ENCODE assay signal across 8 cellular contexts in genomic region chr12:124053855-124054254, GRCh38.
DNase-seq lines count a peak whose midpoint lies in the region; ATAC-seq and TF ChIP-seq lines count a peak whose summit lies in the region.

No MANE protein-coding gene starts in this region.

- CTCF ChIA-PET in MCF 10A (lab: Yijun Ruan, JAX), result no interaction called here

- in situ Hi-C loops in T47D (cut with HindIII; ENCODE audit: low pct_unique_long_range_greater_than_20kb, low sequenced_read_pairs), result no loop called here

- H3K4me1 Mint-ChIP-seq in MCF 10A (ENCODE audit: insufficient read depth, unreplicated experiment), result no peaks in the 10 kb centered on the region
- H3K4me1 Mint-ChIP-seq in T-helper 2 cell treated with Interferon-gamma antibody and Interleukin-4, amounts not matched to agents 5 μg/mL and 100 μg/mL, for 36 hours (ENCODE audit: low read depth), result no peaks in the 10 kb centered on the region

- TF ChIP-seq CTCF in MCF 10A (IDR thresholded peaks at IDR 0.05; ENCODE audit: unreplicated experiment) (no peak), ovary (IDR thresholded peaks at IDR 0.05) (peak; percentile 39 to 81 (median 78))

- H3K36me3 Mint-ChIP-seq in MCF 10A (ENCODE audit: insufficient read depth, unreplicated experiment), result peaks cover 5% of the 10 kb centered on the region
- no peaks in the 10 kb centered on the region for H3K36me3 Mint-ChIP-seq in T-helper 2 cell treated with Interferon-gamma antibody and Interleukin-4, amounts not matched to agents 5 μg/mL and 100 μg/mL, for 36 hours (ENCODE audit: low read depth)

- intact Hi-C loops in MCF 10A (cut with micrococcal nuclease) (no loop called here), ovary (cut with DNase I) (loop anchor here (2.0 to 10.0 kb wide), 4 partner anchors 263 to 718 kb away; no protein-coding TSS in a partner anchor)

- no peak overlapping the region for H3K4me3 Mint-ChIP-seq in MCF 10A (ENCODE audit: unreplicated experiment)
- H3K4me3 Mint-ChIP-seq in T-helper 2 cell treated with Interferon-gamma antibody and Interleukin-4, amounts not matched to agents 5 μg/mL and 100 μg/mL, for 36 hours, result no peak overlapping the region

- H3K27me3 ChIP-seq in ovary, result no peaks in the 10 kb centered on the region

- no peak overlapping the region for H3K27ac Mint-ChIP-seq in MCF 10A (ENCODE audit: low read depth, unreplicated experiment)
- no peak overlapping the region for H3K27ac Mint-ChIP-seq in T-helper 2 cell treated with Interferon-gamma antibody and Interleukin-4, amounts not matched to agents 5 μg/mL and 100 μg/mL, for 36 hours

- H3K4me3 ChIP-seq in ovary, result no peak overlapping the region

- no peaks in the 10 kb centered on the region for H3K9me3 ChIP-seq in ovary

- H3K9me3 Mint-ChIP-seq in MCF 10A (ENCODE audit: unreplicated experiment), result peaks cover under 1% of the 10 kb centered on the region
- H3K9me3 Mint-ChIP-seq in T-helper 2 cell treated with Interferon-gamma antibody and Interleukin-4, amounts not matched to agents 5 μg/mL and 100 μg/mL, for 36 hours, result peaks cover 6% of the 10 kb centered on the region

- no peaks in the 10 kb centered on the region for H3K27me3 Mint-ChIP-seq in MCF 10A (ENCODE audit: insufficient read depth, unreplicated experiment)
- peaks cover 2% of the 10 kb centered on the region for H3K27me3 Mint-ChIP-seq in T-helper 2 cell treated with Interferon-gamma antibody and Interleukin-4, amounts not matched to agents 5 μg/mL and 100 μg/mL, for 36 hours (ENCODE audit: low read depth)

- DNase-seq in T47D (ENCODE audit: low read depth in 1 of 2, low spot score in 1 of 2) (peak; percentile 26 to 63), MCF 10A (ENCODE audit: unreplicated experiment) (no peak), RPMI7951 (ENCODE audit: low read depth) (peak; percentile 67), fibroblast of the conjunctiva (ENCODE audit: low read depth) (peak; percentile 44), ovary (peak; percentile 73 to 79 (median 78))
- DNase-seq in T-helper 2 cell treated with Interferon-gamma antibody and Interleukin-4, amounts not matched to agents 5 μg/mL and 100 μg/mL, for 36 hours (ENCODE audit: low spot score), result no peak

- no peaks in the 10 kb centered on the region for H3K36me3 ChIP-seq in ovary

- BruUV-seq in MCF 10A (replicated peaks; lab: Mats Ljungman, UMichigan), result no TSS peak

- POLR2A ChIA-PET in MCF 10A (lab: Yijun Ruan, JAX), result interaction anchor here (0.6 kb wide), 1 partner anchor 666 kb away, joined by 4 read pairs; no protein-coding TSS in a partner anchor

- no peak for TF ChIP-seq EP300 in ovary (IDR thresholded peaks at IDR 0.05)

- no peak for TF ChIP-seq POLR2A in ovary (IDR thresholded peaks at IDR 0.05)

- no peak overlapping the region for H3K27ac ChIP-seq in ovary

- no peaks in the 10 kb centered on the region for H3K4me1 ChIP-seq in ovary (ENCODE audit: insufficient read depth)

- ATAC-seq in GM19463 (IDR thresholded peaks at IDR 0.05; ENCODE audit: unreplicated experiment) (no peak), GM19324 (IDR thresholded peaks at IDR 0.05; ENCODE audit: low FRiP score, unreplicated experiment) (no peak)

- 2 to 3% (median 3%) methylated on average over 11 of the region's 11 CpGs for WGBS in ovary, 3 donors

Comparison
In these comparisons a context has a peak if more than half of its experiments do, and no peak if none do; other contexts are left out.
1. DNase-seq: peak in T47D (2 of 2), RPMI7951 (single experiment), fibroblast of the conjunctiva (single experiment) and ovary (5 of 5); none in MCF 10A (single experiment) and T-helper 2 cell treated with Interferon-gamma antibody and Interleukin-4, amounts not matched to agents 5 μg/mL and 100 μg/mL, for 36 hours (single experiment).